In the genomic region with DNA sequence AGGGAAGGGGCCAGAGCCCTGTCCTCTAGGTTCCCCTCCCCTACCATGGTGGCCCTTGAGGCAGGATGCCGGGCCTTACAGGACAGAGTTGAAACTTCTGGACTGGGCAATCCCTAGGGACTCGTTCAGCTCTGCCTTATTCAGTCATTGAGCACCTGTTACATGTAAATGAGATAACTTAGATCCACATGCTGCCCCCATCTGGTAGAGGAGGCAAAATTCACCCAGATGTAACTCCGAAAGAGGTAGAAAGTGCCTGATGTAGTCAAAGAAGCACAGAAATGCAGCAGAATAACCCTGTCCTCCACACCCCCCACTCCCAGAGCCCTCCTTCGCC, we compare ENCODE assay signal across 8 cellular contexts. TPM values are rescaled to one million over a fixed set of nuclear protein-coding genes. Genes with fewer than 3 reads are reported as not detected.
A peak's percentile ranks its signal among the peaks of the same experiment; 100 is the strongest.
DNase-seq lines count a peak whose midpoint lies in the region; ATAC-seq and TF ChIP-seq lines count a peak whose summit lies in the region.

No MANE protein-coding gene starts in this region.

- TF ChIP-seq POLR2A in ovary (IDR thresholded peaks at IDR 0.05), result no peak

- H3K4me1 ChIP-seq in NT2/D1 (ENCODE audit: insufficient read depth, insufficient read length) (peaks cover 11% of the 10 kb centered on the region), ovary (ENCODE audit: insufficient read depth) (no peaks in the 10 kb centered on the region)

- no peak overlapping the region for H3K27ac ChIP-seq in ovary

- peak in 1 of 3 donors; percentile 32 for TF ChIP-seq CTCF in ovary (IDR thresholded peaks at IDR 0.05)

- no peak overlapping the region for H3K4me3 ChIP-seq in NT2/D1 (ENCODE audit: insufficient read length, low read depth)
- peak overlapping the region; percentile 48 for H3K4me3 ChIP-seq in ovary

- peaks cover 49% of the 10 kb centered on the region for H3K27me3 ChIP-seq in NT2/D1 (ENCODE audit: insufficient read depth, insufficient read length)
- H3K27me3 ChIP-seq in ovary, result no peaks in the 10 kb centered on the region

- H3K9ac ChIP-seq in NT2/D1 (ENCODE audit: insufficient read length, low read depth), result no peak overlapping the region

- no peak for TF ChIP-seq EP300 in Ishikawa (IDR thresholded peaks at IDR 0.05; ENCODE audit: borderline replicate concordance)
- no peak for TF ChIP-seq EP300 in ovary (IDR thresholded peaks at IDR 0.05)

- 0 to 2% (median 0%) methylated on average over 4 of the region's 4 CpGs for WGBS in ovary, 3 donors

- H3K9me3 ChIP-seq in NT2/D1 (ENCODE audit: insufficient read depth, low read length) (peaks cover 7% of the 10 kb centered on the region; the same call in 1 of the 2 replicates), ovary (no peaks in the 10 kb centered on the region)

- ATAC-seq in GM21723 (IDR thresholded peaks at IDR 0.05; ENCODE audit: unreplicated experiment) (peak; percentile 72), GM18870 (IDR thresholded peaks at IDR 0.05; ENCODE audit: unreplicated experiment) (no peak)

- intact Hi-C loops in ovary (cut with DNase I), result no loop called here

- H3K36me3 ChIP-seq in NT2/D1 (ENCODE audit: insufficient read depth, insufficient read length, low read length) (no peaks in the 10 kb centered on the region), ovary (no peaks in the 10 kb centered on the region)

- peak; percentile 59 for TF ChIP-seq RAD21 in Ishikawa (IDR thresholded peaks at IDR 0.05; ENCODE audit: low read depth)

- DNase-seq in EL (peak; percentile 74), NT2/D1 (ENCODE audit: low read depth, low spot score) (peak; percentile 71), glomerular endothelial cell (ENCODE audit: extremely low read depth, low read depth, low spot score) (peak; percentile 51), ovary (peak; percentile 23 to 65 (median 31))
- DNase-seq in activated naive CD4-positive, alpha-beta T cell treated with anti-CD3 and anti-CD28 coated beads, Interleukin-2, amount 50 U/mL, for 16 hours, result peak; percentile 20

TF ChIP-seq in Ishikawa, 13 proteins besides CTCF, POLR2A, EP300 and RAD21:
- no peak for TF ChIP-seq FOXM1 (IDR thresholded peaks at IDR 0.05; ENCODE audit: borderline replicate concordance, low read depth)
- TF ChIP-seq, protein P1, sequence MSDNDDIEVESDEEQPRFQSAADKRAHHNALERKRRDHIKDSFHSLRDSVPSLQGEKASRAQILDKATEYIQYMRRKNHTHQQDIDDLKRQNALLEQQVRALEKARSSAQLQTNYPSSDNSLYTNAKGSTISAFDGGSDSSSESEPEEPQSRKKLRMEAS (IDR thresholded peaks at IDR 0.05), result peak; percentile 11; the same call in 1 of the 2 replicates

RNA-seq across cellular contexts. Expression of a gene that starts 1.5 kb away (rescaled TPM):
- 4.5 and 7.4 TPM in 2 replicates for total RNA-seq in glomerular endothelial cell
- 1 to 10 TPM in 6 of 7 donors, under 1 TPM in 1; 0.38 to 3.2 (median 2.2) TPM for total RNA-seq in ovary
- 10 to 100 TPM in 1 of 2 donors, 1 to 10 TPM in 1; 3.7 to 33.1 TPM for polyA plus RNA-seq in ovary

Comparison
In these comparisons a context has a peak if more than half of its experiments do, and no peak if none do; other contexts are left out.
1. DNase-seq: peak in every context shown above with its lines; median percentile 74 in EL; 71 in NT2/D1; 51 in glomerular endothelial cell; 31 in ovary; 20 in activated naive CD4-positive, alpha-beta T cell treated with anti-CD3 and anti-CD28 coated beads, Interleukin-2, amount 50 U/mL, for 16 hours.